1 cellular context compared by ENCODE assay signal in the genomic region with DNA sequence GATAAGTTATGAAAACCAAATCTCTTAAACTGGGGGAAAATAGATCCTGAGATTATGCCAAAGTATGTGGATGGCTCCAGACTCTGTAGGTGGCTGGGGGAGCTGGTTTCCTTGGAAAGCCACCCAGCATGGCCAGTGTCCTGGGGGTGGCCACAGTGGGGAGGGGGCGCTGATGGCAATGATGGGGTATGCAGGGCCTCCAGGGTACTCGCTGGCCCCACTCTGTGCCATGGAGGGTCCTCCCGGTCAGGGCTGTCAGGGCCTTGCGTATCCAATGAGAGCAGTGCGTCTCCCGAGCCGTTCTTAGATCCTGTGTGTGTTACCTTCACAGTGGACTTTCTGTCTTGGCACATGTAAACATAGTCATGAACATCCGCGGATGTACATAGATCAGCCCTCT.
TF ChIP-seq lines count a peak whose summit lies in the region.

No MANE protein-coding gene starts in this region.

TF ChIP-seq in SK-N-SH treated with all-trans-retinoic acid at 6 μM for 48 hours, 23 proteins besides CTCF, POLR2A, EP300 and RAD21 (continued from another document):
- TF ChIP-seq PATZ1 (CRISPR knock-in tag; IDR thresholded peaks at IDR 0.05; ENCODE audit: borderline replicate concordance) (no peak), TCF4 (CRISPR knock-in tag; IDR thresholded peaks at IDR 0.05; ENCODE audit: borderline replicate concordance) (no peak), OSR1 (CRISPR knock-in tag; IDR thresholded peaks at IDR 0.05) (no peak), PPARA (CRISPR knock-in tag; IDR thresholded peaks at IDR 0.05; ENCODE audit: borderline replicate concordance) (no peak), ZFP3 (CRISPR knock-in tag; IDR thresholded peaks at IDR 0.05) (no peak)
